Comparison of ENCODE assay signal across 8 cellular contexts in genomic region chr16:15907863-15908478, GRCh38. TPM values are rescaled to one million over a fixed set of nuclear protein-coding genes. Genes with fewer than 3 reads are reported as not detected.
DNase-seq lines count a peak whose midpoint lies in the region; ATAC-seq lines count a peak whose summit lies in the region.

No MANE protein-coding gene starts in this region.

- H3K9me3 ChIP-seq in CD8-positive, alpha-beta memory T cell (ENCODE audit: low read length) = no peaks in the 10 kb centered on the region

- CTCF ChIA-PET in CD8-positive, alpha-beta memory T cell (lab: Charles Lee) = no interaction called here

- DNase-seq in CD8-positive, alpha-beta memory T cell = peak in 4 of 5 donors; percentile 4 to 55 (median 14)
- DNase-seq in NCI-H1930 (lab: John Stamatoyannopoulos, UW) (peak; percentile 77 to 82), iPS DF 4.7 (ENCODE audit: extremely low read depth, low spot score) (peak; percentile 86), COR-L47 (lab: John Stamatoyannopoulos, UW) (no peak), SKM-1 (lab: John Stamatoyannopoulos, UW; ENCODE audit: unreplicated experiment) (no peak)
- peak; percentile 45 for DNase-seq in activated CD4-positive, CD25-positive, alpha-beta regulatory T cell treated with anti-CD3 and anti-CD28 coated beads, Interleukin-2, amount 50 U/mL, for 72 hours

- no peaks in the 10 kb centered on the region for H3K27me3 ChIP-seq in CD8-positive, alpha-beta memory T cell (ENCODE audit: insufficient read depth, low read length, poor library complexity, severe bottlenecking)

- H3K9me3 Mint-ChIP-seq in CD8-positive, alpha-beta memory T cell = peaks cover 0 to 5% (median 0%) of the 10 kb centered on the region in 5 donors

- POLR2A ChIA-PET in CD8-positive, alpha-beta memory T cell (lab: Charles Lee) = no interaction called here

- H3K4me3 ChIP-seq in CD8-positive, alpha-beta memory T cell (ENCODE audit: low read length) = no peak overlapping the region

- no peaks in the 10 kb centered on the region for H3K36me3 ChIP-seq in CD8-positive, alpha-beta memory T cell (ENCODE audit: insufficient read depth, low read length)

- peaks cover 7 to 12% (median 9%) of the 10 kb centered on the region in 3 donors for H3K4me1 Mint-ChIP-seq in CD8-positive, alpha-beta memory T cell

- peaks cover 0 to 4% (median 2%) of the 10 kb centered on the region in 3 donors for H3K36me3 Mint-ChIP-seq in CD8-positive, alpha-beta memory T cell

- peaks cover 4 to 5% of the 10 kb centered on the region in 2 donors for H3K27me3 Mint-ChIP-seq in CD8-positive, alpha-beta memory T cell

- no peak overlapping the region for H3K27ac ChIP-seq in CD8-positive, alpha-beta memory T cell (ENCODE audit: low read depth, low read length)

- no peak overlapping the region for H3K4me3 Mint-ChIP-seq in CD8-positive, alpha-beta memory T cell

- ATAC-seq in GM18867 (IDR thresholded peaks at IDR 0.05; ENCODE audit: unreplicated experiment) = peak; percentile 100
- ATAC-seq in HG02870 (IDR thresholded peaks at IDR 0.05; ENCODE audit: unreplicated experiment) = peak; percentile 99

- H3K27ac Mint-ChIP-seq in CD8-positive, alpha-beta memory T cell = no peak overlapping the region

- H3K4me1 ChIP-seq in CD8-positive, alpha-beta memory T cell (ENCODE audit: insufficient read depth, low read length) = peaks cover 1% of the 10 kb centered on the region

RNA-seq across cellular contexts. Expression of gene CEP20, which starts 19.6 kb away (rescaled TPM):
- total RNA-seq in CD8-positive, alpha-beta memory T cell = 10 to 100 TPM; 39.6 to 46.1 TPM
- polyA plus RNA-seq in CD8-positive, alpha-beta memory T cell = 32.5 TPM

RNA-seq across cellular contexts. Expression of gene ABCC1, which starts 41.4 kb away (rescaled TPM):
- total RNA-seq in CD8-positive, alpha-beta memory T cell = 10 to 100 TPM; 64.6 to 64.8 TPM
- polyA plus RNA-seq in CD8-positive, alpha-beta memory T cell = 9.9 TPM

RNA-seq across cellular contexts. Expression of gene MYH11, which starts 51.1 kb away (rescaled TPM):
- total RNA-seq in CD8-positive, alpha-beta memory T cell = not detected
- 1.1 TPM for polyA plus RNA-seq in CD8-positive, alpha-beta memory T cell

Comparison
In these comparisons a context has a peak if more than half of its experiments do, and no peak if none do; other contexts are left out.
1. DNase-seq: peak in CD8-positive, alpha-beta memory T cell (4 of 5), NCI-H1930 (2 of 2), activated CD4-positive, CD25-positive, alpha-beta regulatory T cell treated with anti-CD3 and anti-CD28 coated beads, Interleukin-2, amount 50 U/mL, for 72 hours (single experiment) and iPS DF 4.7 (single experiment); none in COR-L47 (single experiment) and SKM-1 (single experiment).